11 cellular contexts compared by ENCODE assay signal in genomic region chr6:90008908-90009501, GRCh38.
DNase-seq lines count a peak whose midpoint lies in the region; ATAC-seq lines count a peak whose summit lies in the region.
"Had no signal": no experiment of that assay in that cellular context is flagged by ENCODE, and none has a peak within 500 bp of the region (broad histone marks: within the 10 kb centered on the region; RNA-seq: fewer than 3 reads in every experiment).

No MANE protein-coding gene starts in this region.

- H3K36me3 Mint-ChIP-seq in CD8-positive, alpha-beta memory T cell, result peaks cover 8 to 50% (median 19%) of the 10 kb centered on the region in 3 donors
- H3K36me3 Mint-ChIP-seq in activated CD4-positive, alpha-beta memory T cell treated with anti-CD3 and anti-CD28 coated beads for 36 hours, result peaks cover 42% of the 10 kb centered on the region

- H3K4me1 Mint-ChIP-seq in CD8-positive, alpha-beta memory T cell, result peaks cover 15 to 29% (median 20%) of the 10 kb centered on the region in 3 donors
- peaks cover 48% of the 10 kb centered on the region for H3K4me1 Mint-ChIP-seq in activated CD4-positive, alpha-beta memory T cell treated with anti-CD3 and anti-CD28 coated beads for 36 hours (ENCODE audit: low read depth)

- intact Hi-C loops in activated CD4-positive, alpha-beta memory T cell treated with anti-CD3 and anti-CD28 coated beads for 36 hours (cut with micrococcal nuclease), result loop anchor here (1.0 to 5.0 kb wide), 13 partner anchors 9 to 448 kb away; no protein-coding TSS in a partner anchor

- H3K36me3 ChIP-seq in CD8-positive, alpha-beta memory T cell (ENCODE audit: insufficient read depth, low read length), result no peaks in the 10 kb centered on the region
- H3K36me3 ChIP-seq: tibial artery had no signal

- no peak overlapping the region for H3K4me3 ChIP-seq in CD8-positive, alpha-beta memory T cell (ENCODE audit: low read length)
- H3K4me3 ChIP-seq: skin epidermis, tibial artery had no signal

- no peaks in the 10 kb centered on the region for H3K9me3 Mint-ChIP-seq in CD8-positive, alpha-beta memory T cell
- no peaks in the 10 kb centered on the region for H3K9me3 Mint-ChIP-seq in activated CD4-positive, alpha-beta memory T cell treated with anti-CD3 and anti-CD28 coated beads for 36 hours

- H3K4me1 ChIP-seq in CD8-positive, alpha-beta memory T cell (ENCODE audit: insufficient read depth, low read length), result no peaks in the 10 kb centered on the region

- ATAC-seq in HG02759 (IDR thresholded peaks at IDR 0.05; ENCODE audit: unreplicated experiment) (peak; percentile 33), GM21528 (IDR thresholded peaks at IDR 0.05; ENCODE audit: low FRiP score, unreplicated experiment) (no peak), GM19324 (IDR thresholded peaks at IDR 0.05; ENCODE audit: low FRiP score, unreplicated experiment) (no peak)

- no peaks in the 10 kb centered on the region for H3K9me3 ChIP-seq in CD8-positive, alpha-beta memory T cell (ENCODE audit: low read length)
- H3K9me3 ChIP-seq: tibial artery had no signal

- peaks cover 0 to 2% of the 10 kb centered on the region in 2 donors for H3K27me3 Mint-ChIP-seq in CD8-positive, alpha-beta memory T cell
- H3K27me3 Mint-ChIP-seq in activated CD4-positive, alpha-beta memory T cell treated with anti-CD3 and anti-CD28 coated beads for 36 hours, result no peaks in the 10 kb centered on the region

- peak overlapping the region in 5 of 8 donors; percentile 20 to 77 (median 39) for H3K27ac Mint-ChIP-seq in CD8-positive, alpha-beta memory T cell
- peak overlapping the region; percentile 94 for H3K27ac Mint-ChIP-seq in activated CD4-positive, alpha-beta memory T cell treated with anti-CD3 and anti-CD28 coated beads for 36 hours

- H3K4me3 Mint-ChIP-seq in CD8-positive, alpha-beta memory T cell, result no peak overlapping the region
- H3K4me3 Mint-ChIP-seq in activated CD4-positive, alpha-beta memory T cell treated with anti-CD3 and anti-CD28 coated beads for 36 hours, result peak overlapping the region; percentile 12

- POLR2A ChIA-PET in CD8-positive, alpha-beta memory T cell (lab: Charles Lee), result interaction anchor here (0.6 kb wide), 1 partner anchor 54 kb away, joined by 3 read pairs; no protein-coding TSS in a partner anchor
- POLR2A ChIA-PET in activated CD4-positive, alpha-beta memory T cell treated with anti-CD3 and anti-CD28 coated beads for 36 hours (lab: Charles Lee), result interaction anchor here (0.7 to 2.3 kb wide), 10 partner anchors 17 to 275 kb away, joined by 3 to 9 read pairs (median 3); no protein-coding TSS in a partner anchor

- CTCF ChIA-PET in CD8-positive, alpha-beta memory T cell (lab: Charles Lee), result interaction anchor here (1.0 kb wide), 1 partner anchor 69 kb away, joined by 3 read pairs; no protein-coding TSS in a partner anchor
- CTCF ChIA-PET in activated CD4-positive, alpha-beta memory T cell treated with anti-CD3 and anti-CD28 coated beads for 36 hours (lab: Charles Lee), result interaction anchor here (0.7 to 1.5 kb wide), 4 partner anchors 22 to 385 kb away, joined by 3 to 4 read pairs (median 3); no protein-coding TSS in a partner anchor

- no peaks in the 10 kb centered on the region for H3K27me3 ChIP-seq in CD8-positive, alpha-beta memory T cell (ENCODE audit: insufficient read depth, low read length, poor library complexity, severe bottlenecking)
- H3K27me3 ChIP-seq: tibial artery had no signal

- DNase-seq in CD8-positive, alpha-beta memory T cell, result no peak
- DNase-seq in activated CD4-positive, alpha-beta memory T cell treated with anti-CD3 and anti-CD28 coated beads for 36 hours, result peak; percentile 54
- peak; percentile 53 for DNase-seq in kidney tubule cell (ENCODE audit: low spot score)
- no peak for DNase-seq in NCI-H2227 (lab: John Stamatoyannopoulos, UW; ENCODE audit: unreplicated experiment)
- no peak for DNase-seq in stimulated activated CD4-positive, alpha-beta T cell treated with anti-CD3 and anti-CD28 coated beads, Interleukin-15, amount 100 ng/mL, for 24 hours
- DNase-seq: SIG-M5, tibial artery had no signal

- no peak overlapping the region for H3K27ac ChIP-seq in CD8-positive, alpha-beta memory T cell (ENCODE audit: low read depth, low read length)
- H3K27ac ChIP-seq: tibial artery had no signal

Comparison
In these comparisons a context has a peak if more than half of its experiments do, and no peak if none do; other contexts are left out.
1. DNase-seq: peak in activated CD4-positive, alpha-beta memory T cell treated with anti-CD3 and anti-CD28 coated beads for 36 hours (single experiment) and kidney tubule cell (single experiment); none in CD8-positive, alpha-beta memory T cell (0 of 5), NCI-H2227 (single experiment) and stimulated activated CD4-positive, alpha-beta T cell treated with anti-CD3 and anti-CD28 coated beads, Interleukin-15, amount 100 ng/mL, for 24 hours (single experiment).